In the genomic region with DNA sequence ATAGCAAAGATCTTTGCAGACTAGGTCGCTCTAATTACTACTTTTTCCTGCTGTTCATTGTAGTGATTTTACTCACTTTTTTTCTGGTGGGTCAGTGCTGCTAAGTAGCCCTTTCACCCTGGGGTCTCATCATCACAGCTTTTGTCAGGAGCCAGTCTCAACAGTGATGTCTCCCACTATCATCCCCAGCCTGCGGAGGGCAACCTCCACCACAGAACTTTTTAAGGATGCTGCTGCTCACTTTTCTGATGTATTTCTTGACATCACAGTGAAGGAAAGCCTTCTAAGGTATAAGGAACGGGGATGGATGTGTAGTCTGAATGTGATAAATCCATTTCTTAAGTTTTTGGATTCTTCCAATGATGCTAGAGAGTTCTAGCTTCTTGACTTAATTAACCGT, we compare ENCODE assay signal across 8 cellular contexts.
DNase-seq lines count a peak whose midpoint lies in the region; ATAC-seq and TF ChIP-seq lines count a peak whose summit lies in the region.

No MANE protein-coding gene starts in this region.

- H3F3A ChIP-seq in GM23248 (ENCODE audit: insufficient read depth), result no peaks in the 10 kb centered on the region

- H3K4me2 ChIP-seq in DND-41 (ENCODE audit: insufficient read depth, low read length) (no peak overlapping the region), GM23248 (ENCODE audit: unreplicated experiment) (no peak overlapping the region)

- no peaks in the 10 kb centered on the region for H3K27me3 ChIP-seq in DND-41 (ENCODE audit: insufficient read depth, low read length, poor library complexity)
- H3K27me3 ChIP-seq in GM23248 (replicated peaks; ENCODE audit: insufficient read depth), result no peaks in the 10 kb centered on the region

- H3K4me1 ChIP-seq in DND-41 (ENCODE audit: insufficient read depth, low read length) (no peaks in the 10 kb centered on the region), GM23248 (ENCODE audit: insufficient read depth) (no peaks in the 10 kb centered on the region)

- ATAC-seq in DND-41 (ENCODE audit: insufficient read depth, low read depth) (no peak; the same call in 2 of the 3 replicates), GM21717 (IDR thresholded peaks at IDR 0.05; ENCODE audit: unreplicated experiment) (no peak), GM19397 (IDR thresholded peaks at IDR 0.05; ENCODE audit: unreplicated experiment) (no peak), GM21390 (IDR thresholded peaks at IDR 0.05; ENCODE audit: unreplicated experiment) (no peak)

- no peak overlapping the region for H3K27ac ChIP-seq in DND-41 (ENCODE audit: low read length)
- no peak overlapping the region for H3K27ac ChIP-seq in GM23248

- in situ Hi-C loops in GM23248 (cut with MboI), result no loop called here

- TF ChIP-seq CTCF in DND-41 (IDR thresholded peaks at IDR 0.05; ENCODE audit: borderline replicate concordance, extremely low read depth, low read length, poor library complexity, severe bottlenecking) (peak; percentile 57), WI38 (IDR thresholded peaks at IDR 0.05; ENCODE audit: low read depth, low read length) (0 out of 2 replicates have a peak, but pooled peaks have one; percentile 8)

- no peak overlapping the region for H3K4me3 ChIP-seq in DND-41 (ENCODE audit: low read depth in 1 of 2, low read length in 2 of 2)
- H3K4me3 ChIP-seq in GM23248, result no peak overlapping the region
- H3K4me3 ChIP-seq in WI38 (ENCODE audit: low read depth, low read length), result no peak overlapping the region

- whole genome bisulfite sequencing in GM23248 (ENCODE audit: low coverage in 1 of 2, low lambda C conversion rate in 2 of 2, missing lambda C conversion rate in 2 of 2), 2 experiments, result 77 to 79% methylated on average over 4 of the region's 4 CpGs

- H3K36me3 ChIP-seq in DND-41 (ENCODE audit: insufficient read depth, low read length) (no peaks in the 10 kb centered on the region), GM23248 (ENCODE audit: low read depth) (no peaks in the 10 kb centered on the region)

- H4K20me1 ChIP-seq in DND-41 (ENCODE audit: insufficient read depth, low read length) (no peaks in the 10 kb centered on the region), GM23248 (ENCODE audit: insufficient read depth) (no peaks in the 10 kb centered on the region)

- H3K9me3 ChIP-seq in DND-41 (ENCODE audit: insufficient read depth, low read length, severe bottlenecking) (no peaks in the 10 kb centered on the region), GM23248 (ENCODE audit: low read depth) (no peaks in the 10 kb centered on the region)

- H3K79me2 ChIP-seq in DND-41 (ENCODE audit: insufficient read depth, low read length) (no peaks in the 10 kb centered on the region), GM23248 (ENCODE audit: insufficient read depth) (no peaks in the 10 kb centered on the region)

- no peak overlapping the region for H2AFZ ChIP-seq in DND-41 (ENCODE audit: low read depth, low read length)
- H2AFZ ChIP-seq in GM23248, result no peak overlapping the region

- H3K9ac ChIP-seq in DND-41 (ENCODE audit: low read depth, low read length) (no peak overlapping the region), GM23248 (no peak overlapping the region)

- DNase-seq in DND-41 (no peak), GM23248 (peak; percentile 33), lung microvascular endothelial cell (ENCODE audit: low read depth in 2 of 2) (peak; percentile 18 to 51), NCI-H1694 treated with DMSO at 0.1 percent for 48 hours (lab: John Stamatoyannopoulos, UW) (no peak)

- H3K9me2 ChIP-seq in GM23248 (ENCODE audit: insufficient read depth), result no peaks in the 10 kb centered on the region

Comparison
In these comparisons a context has a peak if more than half of its experiments do, and no peak if none do; other contexts are left out.
1. DNase-seq: peak in GM23248 (single experiment) and lung microvascular endothelial cell (2 of 2); none in DND-41 (single experiment) and NCI-H1694 treated with DMSO at 0.1 percent for 48 hours (single experiment).